ENCODE assay signal across 8 cellular contexts in the genomic region with DNA sequence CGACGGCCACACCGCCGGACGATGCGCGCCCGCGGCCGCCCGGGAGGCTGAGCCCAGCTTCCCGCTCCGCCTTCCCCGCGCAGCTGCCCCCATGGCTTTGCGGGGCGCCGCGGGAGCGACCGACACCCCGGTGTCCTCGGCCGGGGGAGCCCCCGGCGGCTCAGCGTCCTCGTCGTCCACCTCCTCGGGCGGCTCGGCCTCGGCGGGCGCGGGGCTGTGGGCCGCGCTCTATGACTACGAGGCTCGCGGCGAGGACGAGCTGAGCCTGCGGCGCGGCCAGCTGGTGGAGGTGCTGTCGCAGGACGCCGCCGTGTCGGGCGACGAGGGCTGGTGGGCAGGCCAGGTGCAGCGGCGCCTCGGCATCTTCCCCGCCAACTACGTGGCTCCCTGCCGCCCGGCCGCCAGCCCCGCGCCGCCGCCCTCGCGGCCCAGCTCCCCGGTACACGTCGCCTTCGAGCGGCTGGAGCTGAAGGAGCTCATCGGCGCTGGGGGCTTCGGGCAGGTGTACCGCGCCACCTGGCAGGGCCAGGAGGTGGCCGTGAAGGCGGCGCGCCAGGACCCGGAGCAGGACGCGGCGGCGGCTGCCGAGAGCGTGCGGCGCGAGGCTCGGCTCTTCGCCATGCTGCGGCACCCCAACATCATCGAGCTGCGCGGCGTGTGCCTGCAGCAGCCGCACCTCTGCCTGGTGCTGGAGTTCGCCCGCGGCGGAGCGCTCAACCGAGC. TPM values are rescaled to one million over a fixed set of nuclear protein-coding genes. Genes with fewer than 3 reads are reported as not detected.
DNase-seq lines count a peak whose midpoint lies in the region; ATAC-seq and TF ChIP-seq lines count a peak whose summit lies in the region.

No MANE protein-coding gene starts in this region.

- H3K9me3 ChIP-seq in CD4-positive, alpha-beta T cell (ENCODE audit: control insufficient read depth, low read length): no peaks in the 10 kb centered on the region
- H3K9me3 ChIP-seq in duodenal mucosa (ENCODE audit: control insufficient read depth in 1 of 2, low read length in 2 of 2): no peaks in the 10 kb centered on the region

- TF ChIP-seq CTCF in CD4-positive, alpha-beta T cell (IDR thresholded peaks at IDR 0.05): no peak
- no peak for TF ChIP-seq CTCF in VCaP (conservative IDR thresholded peaks at IDR 0.05)
- no peak for TF ChIP-seq CTCF in mesothelial cell of epicardium (IDR thresholded peaks at IDR 0.05; ENCODE audit: unreplicated experiment)

- peak; percentile 9 for ATAC-seq in CD4-positive, alpha-beta T cell (ENCODE audit: poor library complexity)
- ATAC-seq in GM19372 (IDR thresholded peaks at IDR 0.05; ENCODE audit: low read depth, unreplicated experiment) (peak; percentile 22), HG03439 (IDR thresholded peaks at IDR 0.05; ENCODE audit: unreplicated experiment) (peak; percentile 34)

- H3K27ac Mint-ChIP-seq in CD4-positive, alpha-beta T cell: no peak overlapping the region
- no peak overlapping the region for H3K27ac Mint-ChIP-seq in mesothelial cell of epicardium

- H3K4me3 ChIP-seq in duodenal mucosa (ENCODE audit: low read depth in 1 of 2, low read length in 2 of 2): peak overlapping the region; percentile 77 to 85

- H3K9me3 Mint-ChIP-seq in CD4-positive, alpha-beta T cell: no peaks in the 10 kb centered on the region
- no peaks in the 10 kb centered on the region for H3K9me3 Mint-ChIP-seq in mesothelial cell of epicardium

- peaks cover 9% of the 10 kb centered on the region for H3K27me3 Mint-ChIP-seq in CD4-positive, alpha-beta T cell
- H3K27me3 Mint-ChIP-seq in mesothelial cell of epicardium (ENCODE audit: low read depth): peaks cover 46% of the 10 kb centered on the region

- H3K27me3 ChIP-seq in CD4-positive, alpha-beta T cell (ENCODE audit: control insufficient read depth, insufficient read depth, low read length): no peaks in the 10 kb centered on the region
- H3K27me3 ChIP-seq in duodenal mucosa (ENCODE audit: control insufficient read depth in 1 of 2, insufficient read depth in 2 of 2, low read length in 2 of 2): peaks cover 0 to 3% of the 10 kb centered on the region in 2 donors

- H3K4me1 Mint-ChIP-seq in CD4-positive, alpha-beta T cell (ENCODE audit: low read depth): peaks cover 11% of the 10 kb centered on the region
- peaks cover 22% of the 10 kb centered on the region for H3K4me1 Mint-ChIP-seq in mesothelial cell of epicardium

- H3K4me1 ChIP-seq in duodenal mucosa (ENCODE audit: control insufficient read depth in 1 of 2, insufficient read depth in 2 of 2, low read length in 2 of 2): peaks cover 10 to 14% of the 10 kb centered on the region in 2 donors

- H3K9ac ChIP-seq in duodenal mucosa (ENCODE audit: low read depth in 1 of 2, low read length in 2 of 2): peak overlapping the region; percentile 59 to 83

- CTCF ChIA-PET in CD4-positive, alpha-beta T cell (lab: Charles Lee): no interaction called here

- no peaks in the 10 kb centered on the region for H3K36me3 Mint-ChIP-seq in CD4-positive, alpha-beta T cell (ENCODE audit: low read depth)
- no peaks in the 10 kb centered on the region for H3K36me3 Mint-ChIP-seq in mesothelial cell of epicardium

- no peaks in the 10 kb centered on the region for H3K36me3 ChIP-seq in duodenal mucosa (ENCODE audit: control insufficient read depth in 1 of 2, insufficient read depth in 2 of 2, low read length in 2 of 2)

- intact Hi-C loops in CD4-positive, alpha-beta T cell (cut with DNase I, micrococcal nuclease): loop anchor here (2.0 to 10.0 kb wide), 3 partner anchors 33 to 1996 kb away; a partner anchor contains a TSS

- POLR2A ChIA-PET in CD4-positive, alpha-beta T cell (lab: Charles Lee): interaction anchor here (1.1 to 1.4 kb wide), 2 partner anchors 33 to 57 kb away, joined by 3 to 8 read pairs; a partner anchor contains a TSS

- DNase-seq in CD4-positive, alpha-beta T cell: peak in 7 of 10 experiments; percentile 3 to 45 (median 20)
- DNase-seq in mesothelial cell of epicardium (ENCODE audit: low spot score in 2 of 2, unreplicated experiment in 2 of 2) (peak; percentile 22 to 51), SK-N-DZ (ENCODE audit: low spot score) (no peak)

- no peak overlapping the region for H3K27ac ChIP-seq in CD4-positive, alpha-beta T cell (ENCODE audit: low read depth, low read length)
- H3K27ac ChIP-seq in VCaP: peak overlapping the region; percentile 94
- H3K27ac ChIP-seq in duodenal mucosa (ENCODE audit: low read depth, low read length): peak overlapping the region; percentile 70
- H3K27ac ChIP-seq in temporal lobe (ENCODE audit: low read depth, low read length): peak overlapping the region; percentile 27

- H3K4me3 Mint-ChIP-seq in CD4-positive, alpha-beta T cell: peak overlapping the region; percentile 51
- no peak overlapping the region for H3K4me3 Mint-ChIP-seq in mesothelial cell of epicardium

RNA-seq across cellular contexts. Expression of a gene that starts 0.6 kb away (rescaled TPM):
- under 1 TPM; 0.95 to 0.99 TPM for total RNA-seq in CD4-positive, alpha-beta T cell
- total RNA-seq in mesothelial cell of epicardium: 6.4 to 7.2 TPM (median 6.6 TPM) in 3 replicates
- 3.2 TPM for total RNA-seq in temporal lobe
- 2.9 and 3.2 TPM in 2 replicates for polyA plus RNA-seq in SK-N-DZ (2014; cell fraction: cytosol; rRNA removed)
- 3.7 and 5.5 TPM in 2 replicates for polyA plus RNA-seq in SK-N-DZ (2014; cell fraction: nucleus; rRNA removed)

RNA-seq across cellular contexts. Expression of a gene that starts 32.6 kb away (rescaled TPM):
- 10 to 100 TPM; 46.4 to 49.4 TPM for total RNA-seq in CD4-positive, alpha-beta T cell
- 26.8 to 28.4 TPM (median 27.4 TPM) in 3 replicates for total RNA-seq in mesothelial cell of epicardium
- total RNA-seq in temporal lobe: 78.2 TPM
- 6.2 and 8.2 TPM in 2 replicates for polyA plus RNA-seq in SK-N-DZ (2014; cell fraction: cytosol; rRNA removed)
- polyA plus RNA-seq in SK-N-DZ (2014; cell fraction: nucleus; rRNA removed): 13.3 and 38.1 TPM in 2 replicates
